16 cellular contexts compared by ENCODE assay signal in genomic region chr11:6076443-6076842, GRCh38. TPM values are rescaled to one million over a fixed set of nuclear protein-coding genes. Genes with fewer than 3 reads are reported as not detected.
"Had no signal": no experiment of that assay in that cellular context is flagged by ENCODE, and none has a peak within 500 bp of the region (broad histone marks: within the 10 kb centered on the region; RNA-seq: fewer than 3 reads in every experiment).

No MANE protein-coding gene starts in this region.

RNA-seq across cellular contexts. Expression of gene OR56B4, which starts 31.0 kb away (rescaled TPM):
- total RNA-seq: stomach, subcutaneous adipose tissue, suprapubic skin, temporal lobe, testis, thoracic aorta, thyroid gland, tibial nerve, transverse colon, upper lobe of left lung, upper lobe of right lung, ureter, urinary bladder, uterus, vagina had no signal
- polyA plus RNA-seq: thymus, urinary bladder had no signal

RNA-seq across cellular contexts. Expression of gene OR56A1, which starts 45.9 kb away (rescaled TPM):
- total RNA-seq: thoracic aorta, thyroid gland, tibial nerve, upper lobe of right lung, vagina had no signal
- polyA plus RNA-seq: stomach, urinary bladder had no signal
